In genomic region chr7:2802504-2803341, GRCh38 we compare ENCODE assay signal across 9 cellular contexts. TPM values are rescaled to one million over a fixed set of nuclear protein-coding genes. Genes with fewer than 3 reads are reported as not detected.
DNase-seq lines count a peak whose midpoint lies in the region; ATAC-seq and TF ChIP-seq lines count a peak whose summit lies in the region.
"Had no signal": no experiment of that assay in that cellular context is flagged by ENCODE, and none has a peak within 500 bp of the region (broad histone marks: within the 10 kb centered on the region; RNA-seq: fewer than 3 reads in every experiment).

No MANE protein-coding gene starts in this region.

- DNase-seq in MCF 10A (ENCODE audit: unreplicated experiment), result peak; percentile 39
- DNase-seq in mammary epithelial cell, result no peak
- DNase-seq in breast epithelium (ENCODE audit: low spot score in 2 of 2), result no peak
- DNase-seq in occipital lobe (lab: John Stamatoyannopoulos, UW), result no peak
- DNase-seq in NCI-H226, result no peak
- DNase-seq in NK-92 (lab: John Stamatoyannopoulos, UW; ENCODE audit: unreplicated experiment), result no peak
- DNase-seq: central memory CD4-positive, alpha-beta T cell had no signal

- H3K4me1 Mint-ChIP-seq in MCF 10A (ENCODE audit: insufficient read depth, unreplicated experiment), result peaks cover 34% of the 10 kb centered on the region

- BruUV-seq in MCF 10A (replicated peaks; lab: Mats Ljungman, UMichigan) (no TSS peak), mammary epithelial cell (replicated peaks; lab: Mats Ljungman, UMichigan) (no TSS peak)

- POLR2A ChIA-PET in MCF 10A (lab: Yijun Ruan, JAX), result interaction anchor here (0.7 to 2.1 kb wide), 8 partner anchors 9 to 44 kb away, joined by 3 to 11 read pairs (median 6); no protein-coding TSS in a partner anchor

- no peaks in the 10 kb centered on the region for H3K9me3 Mint-ChIP-seq in MCF 10A (ENCODE audit: unreplicated experiment)

- H3K27me3 Mint-ChIP-seq in MCF 10A (ENCODE audit: insufficient read depth, unreplicated experiment), result no peaks in the 10 kb centered on the region

- H3K79me2 ChIP-seq in mammary epithelial cell (ENCODE audit: insufficient read depth, low read length), result peaks cover 95% of the 10 kb centered on the region

- TF ChIP-seq POLR2A in breast epithelium (IDR thresholded peaks at IDR 0.05), result no peak

- no peak for ATAC-seq in GM19395 (IDR thresholded peaks at IDR 0.05; ENCODE audit: unreplicated experiment)

- in situ Hi-C loops in mammary epithelial cell (cut with MboI; ENCODE audit: low sequenced_read_pairs in 2 of 2), result no loop called here

- no peaks in the 10 kb centered on the region for H3K36me3 Mint-ChIP-seq in MCF 10A (ENCODE audit: insufficient read depth, unreplicated experiment)

- CTCF ChIA-PET in MCF 10A (lab: Yijun Ruan, JAX), result no interaction called here
- CTCF ChIA-PET in mammary epithelial cell (lab: Charles Lee; ENCODE audit: low non-redundant PET), result interaction anchor here (0.7 kb wide), 1 partner anchor 9 kb away, joined by 4 read pairs; no protein-coding TSS in a partner anchor

- H3K4me1 ChIP-seq in mammary epithelial cell (ENCODE audit: insufficient read depth, low read length), result peaks cover 13% of the 10 kb centered on the region
- H3K4me1 ChIP-seq in breast epithelium, result no peaks in the 10 kb centered on the region
- H3K4me1 ChIP-seq in liver (ENCODE audit: control insufficient read depth in 4 of 4, insufficient read depth in 4 of 4, low read length in 3 of 4), result no peaks in the 10 kb centered on the region

- H3K9ac ChIP-seq in mammary epithelial cell (ENCODE audit: insufficient read depth, low read length) (no peak overlapping the region), liver (ENCODE audit: low read depth in 1 of 2, low read length in 2 of 2) (peak overlapping the region in 1 of 2 donors; percentile 18)

- H3K27ac Mint-ChIP-seq in MCF 10A (ENCODE audit: low read depth, unreplicated experiment), result peak overlapping the region; percentile 37

- intact Hi-C loops in MCF 10A (cut with micrococcal nuclease) (no loop called here), mammary epithelial cell (cut with micrococcal nuclease) (no loop called here), breast epithelium (cut with DNase I; ENCODE audit: low total_unique reads) (no loop called here)

- no peaks in the 10 kb centered on the region for H3K9me3 ChIP-seq in mammary epithelial cell (replicated peaks; ENCODE audit: insufficient read depth, low read length)
- no peaks in the 10 kb centered on the region for H3K9me3 ChIP-seq in breast epithelium
- no peaks in the 10 kb centered on the region for H3K9me3 ChIP-seq in liver (ENCODE audit: control insufficient read depth in 4 of 4, low read length in 3 of 4)

- H3K4me3 Mint-ChIP-seq in MCF 10A (ENCODE audit: unreplicated experiment), result no peak overlapping the region

- no peaks in the 10 kb centered on the region for H3K27me3 ChIP-seq in mammary epithelial cell (ENCODE audit: insufficient read depth, low read length)
- no peaks in the 10 kb centered on the region for H3K27me3 ChIP-seq in breast epithelium
- no peaks in the 10 kb centered on the region for H3K27me3 ChIP-seq in liver (ENCODE audit: control insufficient read depth in 4 of 4, insufficient read depth in 4 of 4, low read length in 3 of 4)

- H3K4me2 ChIP-seq in mammary epithelial cell (ENCODE audit: insufficient read depth, low read depth, low read length), result no peak overlapping the region

- TF ChIP-seq RAD21 in liver (IDR thresholded peaks at IDR 0.05), result no peak

- H3K36me3 ChIP-seq in mammary epithelial cell (ENCODE audit: insufficient read depth, low read length) (no peaks in the 10 kb centered on the region), breast epithelium (no peaks in the 10 kb centered on the region), liver (ENCODE audit: control insufficient read depth in 4 of 4, insufficient read depth in 3 of 4, low read depth in 1 of 4, low read length in 3 of 4) (no peaks in the 10 kb centered on the region)

- H4K20me1 ChIP-seq in mammary epithelial cell (ENCODE audit: insufficient read depth, low read length), result no peaks in the 10 kb centered on the region

- H3K4me3 ChIP-seq in mammary epithelial cell (replicated peaks in 1 of 3; ENCODE audit: insufficient read depth in 1 of 3, low read depth in 2 of 3, low read length in 3 of 3), result no peak overlapping the region
- H3K4me3 ChIP-seq in breast epithelium, result peak overlapping the region in 1 of 3 donors; percentile 27
- H3K4me3 ChIP-seq in liver (ENCODE audit: low read depth in 1 of 3, low read length in 3 of 3), result no peak overlapping the region

- TF ChIP-seq CTCF in MCF 10A (IDR thresholded peaks at IDR 0.05; ENCODE audit: unreplicated experiment) (no peak), mammary epithelial cell (conservative IDR thresholded peaks at IDR 0.05 in 1 of 2, IDR thresholded peaks at IDR 0.05 in 1 of 2; ENCODE audit: extremely low read depth in 1 of 2, insufficient read depth in 1 of 2, low read depth in 1 of 2, low read length in 2 of 2) (no peak), breast epithelium (IDR thresholded peaks at IDR 0.05) (no peak), liver (IDR thresholded peaks at IDR 0.05; ENCODE audit: low read depth, low read length, missing input control) (no peak)

- H2AFZ ChIP-seq in mammary epithelial cell (ENCODE audit: low read depth, low read length), result no peak overlapping the region

- WGBS in mammary epithelial cell (ENCODE audit: low coverage, missing lambda C conversion rate), result 88% methylated on average over 28 of the region's 28 CpGs
- 71% methylated on average over 28 of the region's 28 CpGs for WGBS in liver

- H3K27ac ChIP-seq in mammary epithelial cell (ENCODE audit: insufficient read depth, low read depth, low read length) (no peak overlapping the region), breast epithelium (peak overlapping the region; percentile 44 to 54), liver (ENCODE audit: low read depth in 1 of 2, low read length in 2 of 2) (peak overlapping the region; percentile 39 to 44)

- dilution Hi-C loops in mammary epithelial cell (cut with HindIII; ENCODE audit: low sequenced_read_pairs), result loop anchor here (10.0 kb wide), 1 partner anchor 62 kb away; no protein-coding TSS in a partner anchor

TF ChIP-seq in liver, 16 proteins besides CTCF, POLR2A, EP300 and RAD21 (continues in another document):
- no peak for TF ChIP-seq SP1 (IDR thresholded peaks at IDR 0.05)
- TF ChIP-seq, protein P1, sequence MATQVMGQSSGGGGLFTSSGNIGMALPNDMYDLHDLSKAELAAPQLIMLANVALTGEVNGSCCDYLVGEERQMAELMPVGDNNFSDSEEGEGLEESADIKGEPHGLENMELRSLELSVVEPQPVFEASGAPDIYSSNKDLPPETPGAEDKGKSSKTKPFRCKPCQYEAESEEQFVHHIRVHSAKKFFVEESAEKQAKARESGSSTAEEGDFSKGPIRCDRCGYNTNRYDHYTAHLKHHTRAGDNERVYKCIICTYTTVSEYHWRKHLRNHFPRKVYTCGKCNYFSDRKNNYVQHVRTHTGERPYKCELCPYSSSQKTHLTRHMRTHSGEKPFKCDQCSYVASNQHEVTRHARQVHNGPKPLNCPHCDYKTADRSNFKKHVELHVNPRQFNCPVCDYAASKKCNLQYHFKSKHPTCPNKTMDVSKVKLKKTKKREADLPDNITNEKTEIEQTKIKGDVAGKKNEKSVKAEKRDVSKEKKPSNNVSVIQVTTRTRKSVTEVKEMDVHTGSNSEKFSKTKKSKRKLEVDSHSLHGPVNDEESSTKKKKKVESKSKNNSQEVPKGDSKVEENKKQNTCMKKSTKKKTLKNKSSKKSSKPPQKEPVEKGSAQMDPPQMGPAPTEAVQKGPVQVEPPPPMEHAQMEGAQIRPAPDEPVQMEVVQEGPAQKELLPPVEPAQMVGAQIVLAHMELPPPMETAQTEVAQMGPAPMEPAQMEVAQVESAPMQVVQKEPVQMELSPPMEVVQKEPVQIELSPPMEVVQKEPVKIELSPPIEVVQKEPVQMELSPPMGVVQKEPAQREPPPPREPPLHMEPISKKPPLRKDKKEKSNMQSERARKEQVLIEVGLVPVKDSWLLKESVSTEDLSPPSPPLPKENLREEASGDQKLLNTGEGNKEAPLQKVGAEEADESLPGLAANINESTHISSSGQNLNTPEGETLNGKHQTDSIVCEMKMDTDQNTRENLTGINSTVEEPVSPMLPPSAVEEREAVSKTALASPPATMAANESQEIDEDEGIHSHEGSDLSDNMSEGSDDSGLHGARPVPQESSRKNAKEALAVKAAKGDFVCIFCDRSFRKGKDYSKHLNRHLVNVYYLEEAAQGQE (IDR thresholded peaks at IDR 0.05), result no peak
- no peak for TF ChIP-seq HNF4A (conservative IDR thresholded peaks at IDR 0.05)
- TF ChIP-seq YY1 (IDR thresholded peaks at IDR 0.05), result no peak
- TF ChIP-seq FOXA1 (IDR thresholded peaks at IDR 0.05), result no peak
- TF ChIP-seq FOXA2 (IDR thresholded peaks at IDR 0.05), result no peak
- TF ChIP-seq GABPA (IDR thresholded peaks at IDR 0.05 in 1 of 2, conservative IDR thresholded peaks at IDR 0.05 in 1 of 2), result no peak
- TF ChIP-seq NR2F2 (IDR thresholded peaks at IDR 0.05), result no peak
- TF ChIP-seq HNF4G (IDR thresholded peaks at IDR 0.05), result no peak
- TF ChIP-seq ATF3 (IDR thresholded peaks at IDR 0.05), result no peak
- TF ChIP-seq EGR1 (IDR thresholded peaks at IDR 0.05; ENCODE audit: low read depth in 2 of 2), result no peak
- no peak for TF ChIP-seq JUND (IDR thresholded peaks at IDR 0.05)
- TF ChIP-seq RXRA (IDR thresholded peaks at IDR 0.05), result no peak

RNA-seq across cellular contexts. Expression of gene GNA12, which starts 41.4 kb away (rescaled TPM):
- total RNA-seq in MCF 10A (2022), result 36.2 and 38.6 TPM in 2 replicates
- total RNA-seq in mammary epithelial cell, result 10 to 100 TPM; 26.2 to 46.0 TPM
- polyA plus RNA-seq in mammary epithelial cell, result 67.7 TPM
- polyA minus RNA-seq in mammary epithelial cell, result 60.6 TPM
- total RNA-seq in breast epithelium, result 10 to 100 TPM; 11.3 to 31.4 (median 24.9) TPM
- total RNA-seq in liver, result 10 to 100 TPM; 10.9 to 19.0 TPM
- 10 to 100 TPM in 1 of 2 donors, 1 to 10 TPM in 1; 3.7 to 11.6 TPM for polyA plus RNA-seq in liver
- total RNA-seq in occipital lobe, result 15.3 TPM
